In the genomic region with DNA sequence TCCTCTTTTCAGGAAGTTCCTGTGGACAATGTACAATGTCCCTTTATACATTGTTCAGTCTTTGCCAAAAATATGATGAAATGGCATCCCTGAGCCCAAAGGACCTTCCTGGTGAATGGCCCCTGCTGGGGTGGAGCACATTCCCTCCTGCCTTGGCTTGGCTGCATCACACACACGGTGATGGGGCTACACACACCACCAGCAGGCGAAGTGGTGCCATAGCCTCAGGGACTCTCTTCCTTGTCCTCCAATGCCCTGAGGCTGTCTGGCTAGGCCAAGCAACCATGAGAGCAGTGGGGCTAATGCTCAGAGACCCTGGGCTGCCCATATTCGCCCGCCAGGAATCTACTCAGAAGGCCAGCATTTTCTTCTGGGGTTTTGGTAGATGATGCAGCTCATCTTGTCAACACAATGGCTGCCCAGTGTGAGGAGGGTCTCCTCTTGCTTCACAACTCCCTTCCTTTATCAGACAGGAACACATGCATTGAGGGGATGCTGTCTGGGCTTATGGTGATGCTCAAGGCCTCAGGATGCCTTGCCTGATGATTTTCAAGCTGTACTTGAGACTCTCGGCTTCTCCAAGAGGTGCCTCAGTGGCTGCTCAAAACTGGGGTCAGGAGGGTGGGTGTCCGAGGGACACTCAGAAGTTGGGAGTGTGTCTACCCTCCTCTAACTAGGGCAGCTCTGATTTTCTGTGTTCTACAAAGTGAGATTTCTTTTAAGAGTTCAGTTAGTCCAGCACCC, we compare ENCODE assay signal across 12 cellular contexts. TPM values are rescaled to one million over a fixed set of nuclear protein-coding genes. Genes with fewer than 3 reads are reported as not detected.
A peak's percentile ranks its signal among the peaks of the same experiment; 100 is the strongest.
DNase-seq lines count a peak whose midpoint lies in the region; ATAC-seq and TF ChIP-seq lines count a peak whose summit lies in the region.
"Had no signal": no experiment of that assay in that cellular context is flagged by ENCODE, and none has a peak within 500 bp of the region (broad histone marks: within the 10 kb centered on the region; RNA-seq: fewer than 3 reads in every experiment).

No MANE protein-coding gene starts in this region.

- no peaks in the 10 kb centered on the region for H3K9me3 Mint-ChIP-seq in HFFc6
- H3K9me3 Mint-ChIP-seq: activated CD8-positive, alpha-beta T cell treated with anti-CD3 and anti-CD28 coated beads for 36 hours; activated naive CD4-positive, alpha-beta T cell treated with anti-CD3 and anti-CD28 coated beads, Interleukin-2, amount 50 U/mL, for 24 hours; CD8-positive, alpha-beta T cell had no signal

- peaks cover 30% of the 10 kb centered on the region for H3K27me3 Mint-ChIP-seq in HFFc6 (ENCODE audit: insufficient read depth)
- H3K27me3 Mint-ChIP-seq: activated CD8-positive, alpha-beta T cell treated with anti-CD3 and anti-CD28 coated beads for 36 hours; activated naive CD4-positive, alpha-beta T cell treated with anti-CD3 and anti-CD28 coated beads, Interleukin-2, amount 50 U/mL, for 24 hours had no signal

- H3K27me3 ChIP-seq in heart left ventricle (peaks cover 0 to 3% (median 0%) of the 10 kb centered on the region in 9 donors), right atrium auricular region (no peaks in the 10 kb centered on the region), WERI-Rb-1 (ENCODE audit: insufficient read depth, low read depth, severe bottlenecking) (no peaks in the 10 kb centered on the region), left ventricle myocardium inferior (ENCODE audit: low read depth) (peaks cover 9% of the 10 kb centered on the region)
- H3K27me3 ChIP-seq: ovary had no signal

- H3K36me3 ChIP-seq in heart left ventricle (no peaks in the 10 kb centered on the region), right atrium auricular region (no peaks in the 10 kb centered on the region), WERI-Rb-1 (no peaks in the 10 kb centered on the region), left ventricle myocardium inferior (no peaks in the 10 kb centered on the region)
- H3K36me3 ChIP-seq: ovary had no signal

- no peak overlapping the region for H3K4me3 Mint-ChIP-seq in HFFc6
- H3K4me3 Mint-ChIP-seq: activated CD8-positive, alpha-beta T cell treated with anti-CD3 and anti-CD28 coated beads for 36 hours; activated naive CD4-positive, alpha-beta T cell treated with anti-CD3 and anti-CD28 coated beads, Interleukin-2, amount 50 U/mL, for 24 hours; CD8-positive, alpha-beta T cell had no signal

- H3K4me1 Mint-ChIP-seq in HFFc6 (ENCODE audit: low read depth) = no peaks in the 10 kb centered on the region
- H3K4me1 Mint-ChIP-seq: activated naive CD4-positive, alpha-beta T cell treated with anti-CD3 and anti-CD28 coated beads, Interleukin-2, amount 50 U/mL, for 24 hours had no signal

- H3K27ac ChIP-seq in heart left ventricle (no peak overlapping the region), right atrium auricular region (no peak overlapping the region), WERI-Rb-1 (no peak overlapping the region), left ventricle myocardium inferior (replicated peaks) (peak overlapping the region; percentile 81)
- H3K27ac ChIP-seq: ovary had no signal

- ATAC-seq in heart left ventricle (peak in 3 of 4 donors; percentile 40 to 72 (median 67)), GM21390 (IDR thresholded peaks at IDR 0.05; ENCODE audit: unreplicated experiment) (no peak)
- ATAC-seq: CD8-positive, alpha-beta T cell had no signal

- H3K9me3 ChIP-seq in heart left ventricle = no peaks in the 10 kb centered on the region
- H3K9me3 ChIP-seq in right atrium auricular region = no peaks in the 10 kb centered on the region
- no peaks in the 10 kb centered on the region for H3K9me3 ChIP-seq in WERI-Rb-1 (ENCODE audit: severe bottlenecking)
- no peaks in the 10 kb centered on the region for H3K9me3 ChIP-seq in left ventricle myocardium inferior (replicated peaks)
- H3K9me3 ChIP-seq: ovary had no signal

- TF ChIP-seq CTCF in heart left ventricle (IDR thresholded peaks at IDR 0.05) (peak in 4 of 12 donors; percentile 5 to 17 (median 10)), right atrium auricular region (IDR thresholded peaks at IDR 0.05) (no peak), WERI-Rb-1 (IDR thresholded peaks at IDR 0.05; ENCODE audit: low read depth, low read length) (peak; percentile 55), left ventricle myocardium inferior (IDR thresholded peaks at IDR 0.05; ENCODE audit: borderline replicate concordance) (peak; percentile 37), HFFc6 (IDR thresholded peaks at IDR 0.05) (no peak)

- H3K4me3 ChIP-seq in heart left ventricle = no peak overlapping the region
- no peak overlapping the region for H3K4me3 ChIP-seq in right atrium auricular region
- H3K4me3 ChIP-seq in WERI-Rb-1 (ENCODE audit: low read depth, low read length) = no peak overlapping the region
- no peak overlapping the region for H3K4me3 ChIP-seq in left ventricle myocardium inferior
- H3K4me3 ChIP-seq: ovary had no signal

- no peaks in the 10 kb centered on the region for H3K36me3 Mint-ChIP-seq in HFFc6 (ENCODE audit: low read depth)
- H3K36me3 Mint-ChIP-seq: activated naive CD4-positive, alpha-beta T cell treated with anti-CD3 and anti-CD28 coated beads, Interleukin-2, amount 50 U/mL, for 24 hours; CD8-positive, alpha-beta T cell had no signal

- no peak for TF ChIP-seq POLR2A in heart left ventricle (IDR thresholded peaks at IDR 0.05)

- H3K4me1 ChIP-seq in heart left ventricle = peaks cover 0 to 18% (median 5%) of the 10 kb centered on the region in 12 donors
- H3K4me1 ChIP-seq in right atrium auricular region = no peaks in the 10 kb centered on the region
- H3K4me1 ChIP-seq in left ventricle myocardium inferior = peaks cover 20% of the 10 kb centered on the region

- DNase-seq in heart left ventricle (peak in 2 of 5 donors; percentile 32 to 55), right atrium auricular region (ENCODE audit: low spot score) (no peak), WERI-Rb-1 (peak; percentile 15), left ventricle myocardium inferior (no peak), ureter (ENCODE audit: low spot score) (peak; percentile 8), NCI-H2081 (lab: John Stamatoyannopoulos, UW) (no peak), HFFc6 (no peak)
- DNase-seq: activated CD8-positive, alpha-beta T cell treated with anti-CD3 and anti-CD28 coated beads for 36 hours; CD8-positive, alpha-beta T cell; ovary had no signal

- H3K27ac Mint-ChIP-seq in HFFc6 = no peak overlapping the region
- H3K27ac Mint-ChIP-seq: activated CD8-positive, alpha-beta T cell treated with anti-CD3 and anti-CD28 coated beads for 36 hours; activated naive CD4-positive, alpha-beta T cell treated with anti-CD3 and anti-CD28 coated beads, Interleukin-2, amount 50 U/mL, for 24 hours; CD8-positive, alpha-beta T cell had no signal

- intact Hi-C loops in heart left ventricle (cut with DNase I) (loop anchor here in 7 of 10 donors (2.0 to 10.0 kb wide), 5 partner anchors 57 to 149 kb away; a partner anchor contains a TSS), left ventricle myocardium inferior (cut with micrococcal nuclease) (no loop called here)

- 54 to 64% (median 60%) methylated on average over 6 of the region's 6 CpGs for WGBS in heart left ventricle, 4 donors

RNA-seq across cellular contexts. Expression of a gene that starts 40.9 kb away (rescaled TPM):
- total RNA-seq in heart left ventricle (1 to 10 TPM in 6 of 9 donors, under 1 TPM in 3; 0.31 to 2.2 (median 1.1) TPM), right atrium auricular region (1 to 10 TPM; 1.9 to 3.2 TPM), left ventricle myocardium inferior (1.3 TPM), ureter (3.1 TPM)
- polyA plus RNA-seq in heart left ventricle = under 1 TPM; 0.42 to 0.49 TPM
- 1 to 10 TPM in 5 of 6 experiments, under 1 TPM in 1; 0.88 to 2.6 (median 1.0) TPM for total RNA-seq in HFFc6 (2021; fragmentation: NEBNext Ultra II Directional; extraction: Animal tissue kit (Norgen Biotek cat#: 25700))
- total RNA-seq: CD8-positive, alpha-beta T cell had no signal

Comparison
In these comparisons a context has a peak if more than half of its experiments do, and no peak if none do; other contexts are left out.
1. CTCF ChIP-seq: peak in WERI-Rb-1 (single experiment) and left ventricle myocardium inferior (single experiment); none in right atrium auricular region (0 of 2) and HFFc6 (single experiment).
2. DNase-seq: peak in WERI-Rb-1 (single experiment) and ureter (single experiment); none in right atrium auricular region (single experiment), left ventricle myocardium inferior (single experiment), NCI-H2081 (0 of 2) and HFFc6 (single experiment).